In genomic region chr6:75620387-75621304, GRCh38 we compare ENCODE assay signal across 11 cellular contexts. TPM values are rescaled to one million over a fixed set of nuclear protein-coding genes. Genes with fewer than 3 reads are reported as not detected.
A peak's percentile ranks its signal among the peaks of the same experiment; 100 is the strongest.
DNase-seq lines count a peak whose midpoint lies in the region; ATAC-seq and TF ChIP-seq lines count a peak whose summit lies in the region.
"Had no signal": no experiment of that assay in that cellular context is flagged by ENCODE, and none has a peak within 500 bp of the region (broad histone marks: within the 10 kb centered on the region; RNA-seq: fewer than 3 reads in every experiment).

No MANE protein-coding gene starts in this region.

- no peak overlapping the region for H4K91ac ChIP-seq in IMR-90 (ENCODE audit: insufficient read depth, low read depth, low read length)

- H3K14ac ChIP-seq in IMR-90 (replicated peaks; ENCODE audit: low read depth, low read length), result no peak overlapping the region

- no peak overlapping the region for H2BK15ac ChIP-seq in IMR-90 (ENCODE audit: low read depth, low read length)

- peaks cover 34% of the 10 kb centered on the region for H3K4me1 Mint-ChIP-seq in activated CD8-positive, alpha-beta T cell treated with anti-CD3 and anti-CD28 coated beads, Interleukin-2, amount 10 ng/mL, durations not matched to agents 7 days and 5 days (ENCODE audit: low read depth)
- H3K4me1 Mint-ChIP-seq in Calu3 (ENCODE audit: low read depth, unreplicated experiment), result peaks cover 22% of the 10 kb centered on the region

- TF ChIP-seq CTCF in IMR-90 (conservative IDR thresholded peaks at IDR 0.05; ENCODE audit: low read depth, low read length) (no peak), heart left ventricle (IDR thresholded peaks at IDR 0.05) (no peak), spleen (IDR thresholded peaks at IDR 0.05 in 8 of 11, conservative IDR thresholded peaks at IDR 0.05 in 3 of 11) (no peak), Calu3 (IDR thresholded peaks at IDR 0.05; ENCODE audit: unreplicated experiment) (no peak)

- no peaks in the 10 kb centered on the region for H3K9me3 ChIP-seq in IMR-90 (ENCODE audit: control insufficient read depth, insufficient read depth, low read length)
- peaks cover 0 to 16% (median 0%) of the 10 kb centered on the region in 12 donors for H3K9me3 ChIP-seq in heart left ventricle
- H3K9me3 ChIP-seq in spleen, result no peaks in the 10 kb centered on the region

- no peak overlapping the region for H3K4ac ChIP-seq in IMR-90 (ENCODE audit: low read depth, low read length)

- DNase-seq in IMR-90 (no peak), heart left ventricle (no peak), spleen (no peak), ureter (ENCODE audit: low spot score) (no peak), Calu3 (no peak), T1000 (lab: John Stamatoyannopoulos, UW) (no peak)
- DNase-seq in activated CD8-positive, alpha-beta T cell treated with anti-CD3 and anti-CD28 coated beads, Interleukin-2, amount 10 ng/mL, durations not matched to agents 7 days and 5 days, result no peak
- DNase-seq: activated CD8-positive, alpha-beta memory T cell treated with anti-CD3 and anti-CD28 coated beads for 24 hours; GM23248; NCI-H510A had no signal

- TF ChIP-seq RAD21 in IMR-90 (IDR thresholded peaks at IDR 0.05; ENCODE audit: low read length), result no peak

- H3K27ac Mint-ChIP-seq in activated CD8-positive, alpha-beta T cell treated with anti-CD3 and anti-CD28 coated beads, Interleukin-2, amount 10 ng/mL, durations not matched to agents 7 days and 5 days, result peak overlapping the region; percentile 16
- no peak overlapping the region for H3K27ac Mint-ChIP-seq in Calu3 (ENCODE audit: unreplicated experiment)

- H3K36me3 Mint-ChIP-seq in activated CD8-positive, alpha-beta T cell treated with anti-CD3 and anti-CD28 coated beads, Interleukin-2, amount 10 ng/mL, durations not matched to agents 7 days and 5 days (ENCODE audit: low read depth), result peaks cover 45% of the 10 kb centered on the region
- peaks cover 17% of the 10 kb centered on the region for H3K36me3 Mint-ChIP-seq in Calu3 (ENCODE audit: insufficient read depth, unreplicated experiment)

- in situ Hi-C loops in IMR-90 (cut with MboI; ENCODE audit: low sequenced_read_pairs), result no loop called here

- H3K36me3 ChIP-seq in IMR-90 (ENCODE audit: control insufficient read depth, insufficient read depth, low read length) (peaks cover 10% of the 10 kb centered on the region), heart left ventricle (peaks cover 0 to 31% (median 23%) of the 10 kb centered on the region in 9 donors), spleen (peaks cover 0 to 36% (median 17%) of the 10 kb centered on the region in 6 donors)

- no peak overlapping the region for H2BK5ac ChIP-seq in IMR-90 (ENCODE audit: low read depth, low read length, poor library complexity, severe bottlenecking)

- no peak overlapping the region for H3K4me3 Mint-ChIP-seq in activated CD8-positive, alpha-beta T cell treated with anti-CD3 and anti-CD28 coated beads, Interleukin-2, amount 10 ng/mL, durations not matched to agents 7 days and 5 days
- no peak overlapping the region for H3K4me3 Mint-ChIP-seq in Calu3 (ENCODE audit: low read depth, unreplicated experiment)

- H3K79me1 ChIP-seq in IMR-90 (ENCODE audit: low read depth in 1 of 2, low read length in 2 of 2), result peaks cover 10 to 33% of the 10 kb centered on the region in 2 experiments; a peak in 3 of 4 replicates

- no peaks in the 10 kb centered on the region for H3K9me3 Mint-ChIP-seq in activated CD8-positive, alpha-beta T cell treated with anti-CD3 and anti-CD28 coated beads, Interleukin-2, amount 10 ng/mL, durations not matched to agents 7 days and 5 days (ENCODE audit: insufficient read depth)
- H3K9me3 Mint-ChIP-seq in Calu3 (ENCODE audit: low read depth, unreplicated experiment), result peaks cover 12% of the 10 kb centered on the region

- no peak overlapping the region for H4K8ac ChIP-seq in IMR-90 (ENCODE audit: low read depth in 2 of 2, low read length in 2 of 2)

- H3K9ac ChIP-seq in IMR-90 (ENCODE audit: low read depth, low read length), result no peak overlapping the region
- H3K9ac ChIP-seq: GM23248, KMS-11 had no signal

- BruUV-seq in IMR-90 (replicated peaks; lab: Mats Ljungman, UMichigan) (no TSS peak), Calu3 (replicated peaks; lab: Mats Ljungman, UMichigan) (no TSS peak)

- ATAC-seq in IMR-90 (ENCODE audit: low read depth) (0 out of 2 replicates have a peak, but pooled peaks have one; percentile 22), heart left ventricle (peak in 3 of 4 donors; percentile 38 to 55 (median 50))
- no peak for ATAC-seq in activated CD8-positive, alpha-beta T cell treated with anti-CD3 and anti-CD28 coated beads, Interleukin-2, amount 10 ng/mL, durations not matched to agents 7 days and 5 days

- no peak overlapping the region for H3K4me3 ChIP-seq in IMR-90 (ENCODE audit: insufficient read depth, low read depth, low read length)
- H3K4me3 ChIP-seq in heart left ventricle, result no peak overlapping the region
- no peak overlapping the region for H3K4me3 ChIP-seq in spleen
- H3K4me3 ChIP-seq: GM23248 had no signal

- H3K23ac ChIP-seq in IMR-90 (ENCODE audit: low read depth, low read length), result no peak overlapping the region

- no peaks in the 10 kb centered on the region; the same call in 1 of the 2 replicates for H3K9me1 ChIP-seq in IMR-90 (ENCODE audit: insufficient read depth, low read length)

- H4K20me1 ChIP-seq in IMR-90 (ENCODE audit: insufficient read depth, low read length), result peaks cover 53% of the 10 kb centered on the region

- CTCF ChIA-PET in IMR-90 (lab: Yijun Ruan, JAX) (interaction anchor here (0.6 kb wide), 1 partner anchor 10 kb away, joined by 4 read pairs; no protein-coding TSS in a partner anchor), Calu3 (lab: Charles Lee) (interaction anchor here (0.6 kb wide), 1 partner anchor 21 kb away, joined by 6 read pairs; no protein-coding TSS in a partner anchor)
- CTCF ChIA-PET in activated CD8-positive, alpha-beta T cell treated with anti-CD3 and anti-CD28 coated beads, Interleukin-2, amount 10 ng/mL, durations not matched to agents 7 days and 5 days (lab: Charles Lee), result interaction anchor here (0.8 to 1.2 kb wide), 2 partner anchors 9 to 17 kb away, joined by 3 to 5 read pairs; no protein-coding TSS in a partner anchor

- no peak overlapping the region for H2AFZ ChIP-seq in IMR-90 (replicated peaks; ENCODE audit: low read length, poor library complexity)
- H2AFZ ChIP-seq: GM23248 had no signal

- POLR2A ChIA-PET in IMR-90 (lab: Charles Lee; ENCODE audit: unreplicated experiment), result no interaction called here
- POLR2A ChIA-PET in activated CD8-positive, alpha-beta T cell treated with anti-CD3 and anti-CD28 coated beads, Interleukin-2, amount 10 ng/mL, durations not matched to agents 7 days and 5 days (lab: Charles Lee), result no interaction called here

- H3K4me2 ChIP-seq in IMR-90 (ENCODE audit: low read depth, low read length), result no peak overlapping the region
- H3K4me2 ChIP-seq: KMS-11 had no signal

- H3K18ac ChIP-seq in IMR-90 (ENCODE audit: low read depth, low read length), result no peak overlapping the region

- no peak overlapping the region for H2AK5ac ChIP-seq in IMR-90 (ENCODE audit: low read depth, low read length)

- no peak overlapping the region for H3K27ac ChIP-seq in IMR-90 (ENCODE audit: insufficient read depth, low read length)
- peak overlapping the region; percentile 8 to 72 (median 50) for H3K27ac ChIP-seq in heart left ventricle
- peak overlapping the region in 6 of 8 donors; percentile 36 to 66 (median 49) for H3K27ac ChIP-seq in spleen
- H3K27ac ChIP-seq: GM23248, KMS-11 had no signal

- H4K5ac ChIP-seq in IMR-90 (ENCODE audit: low read depth, low read length), result no peak overlapping the region

- no peak overlapping the region for H2BK20ac ChIP-seq in IMR-90 (ENCODE audit: low read depth, low read length)

- TF ChIP-seq POLR2A in IMR-90 (IDR thresholded peaks at IDR 0.05; ENCODE audit: low read depth, low read length) (no peak), heart left ventricle (IDR thresholded peaks at IDR 0.05) (no peak), spleen (IDR thresholded peaks at IDR 0.05) (no peak)

- no peaks in the 10 kb centered on the region for H3K27me3 ChIP-seq in IMR-90 (ENCODE audit: control insufficient read depth, insufficient read depth, low read length)
- H3K27me3 ChIP-seq in heart left ventricle, result no peaks in the 10 kb centered on the region
- no peaks in the 10 kb centered on the region for H3K27me3 ChIP-seq in spleen (replicated peaks in 1 of 7)

- H3K4me1 ChIP-seq in IMR-90 (ENCODE audit: control insufficient read depth, insufficient read depth, low read length) (peaks cover 7% of the 10 kb centered on the region), heart left ventricle (peaks cover 0 to 53% (median 34%) of the 10 kb centered on the region in 12 donors), spleen (peaks cover 22 to 71% (median 46%) of the 10 kb centered on the region in 6 donors)

- intact Hi-C loops in IMR-90 (cut with micrococcal nuclease), result no loop called here
- intact Hi-C loops in heart left ventricle (cut with DNase I), result no loop called here
- intact Hi-C loops in spleen (cut with DNase I; ENCODE audit: low total_unique reads), result no loop called here
- intact Hi-C loops in Calu3 (cut with micrococcal nuclease; ENCODE audit: unreplicated experiment), result no loop called here

- no peak overlapping the region for H2BK120ac ChIP-seq in IMR-90 (ENCODE audit: low read depth, low read length)

- dilution Hi-C loops in IMR-90 (cut with HindIII; ENCODE audit: low sequenced_read_pairs, unreplicated experiment), result no loop called here

- no peak overlapping the region for H3K56ac ChIP-seq in IMR-90 (ENCODE audit: extremely low read depth, insufficient read depth, low read length)

- H2AK9ac ChIP-seq in IMR-90 (replicated peaks; ENCODE audit: low read depth, low read length, poor library complexity), result no peak overlapping the region

- 86% methylated on average over 1 of the region's 7 CpGs; no CpG with 5 or more reads in 1 of the 2 experiments for WGBS in IMR-90 (ENCODE audit: extremely low coverage in 2 of 2, insufficient read length in 1 of 2), 2 experiments
- 55 to 62% (median 58%) methylated on average over 7 of the region's 7 CpGs for WGBS in heart left ventricle, 4 donors
- 76 to 84% (median 78%) methylated on average over 7 of the region's 7 CpGs for WGBS in spleen, 5 donors

- H3K27me3 Mint-ChIP-seq in activated CD8-positive, alpha-beta T cell treated with anti-CD3 and anti-CD28 coated beads, Interleukin-2, amount 10 ng/mL, durations not matched to agents 7 days and 5 days (ENCODE audit: low read depth), result no peaks in the 10 kb centered on the region
- no peaks in the 10 kb centered on the region for H3K27me3 Mint-ChIP-seq in Calu3 (ENCODE audit: unreplicated experiment)

RNA-seq across cellular contexts. Expression of gene SENP6, which starts 19.0 kb away (rescaled TPM):
- total RNA-seq in IMR-90 (2012; rRNA removed), result 25.8 and 48.3 TPM in 2 replicates
- polyA plus RNA-seq in IMR-90 (2012; rRNA removed), result 16.9 and 23.1 TPM in 2 replicates
- polyA plus RNA-seq in IMR-90 (2012; cell fraction: cytosol; rRNA removed), result 6.5 and 11.7 TPM in 2 replicates
- polyA plus RNA-seq in IMR-90 (2012; cell fraction: nucleus; rRNA removed; ENCODE audit: low replicate concordance), result 9.3 and 35.2 TPM in 2 replicates
- 10 to 100 TPM; 66.2 to 68.9 TPM for total RNA-seq in activated CD8-positive, alpha-beta T cell treated with anti-CD3 and anti-CD28 coated beads, Interleukin-2, amount 10 ng/mL, durations not matched to agents 7 days and 5 days
- total RNA-seq in heart left ventricle, result 10 to 100 TPM; 49.9 to 71.5 (median 54.4) TPM
- polyA plus RNA-seq in heart left ventricle, result 10 to 100 TPM; 16.2 to 23.7 TPM
- 100 to 1,000 TPM; 106 to 166 (median 133) TPM for total RNA-seq in spleen
- polyA plus RNA-seq in spleen, result 10 to 100 TPM; 29.2 to 48.6 (median 42.4) TPM
- total RNA-seq in ureter, result 173 TPM
- total RNA-seq in Calu3 (2022), result 76.2 and 93.6 TPM in 2 replicates
